Comparison of ENCODE assay signal across 9 cellular contexts in the genomic region with DNA sequence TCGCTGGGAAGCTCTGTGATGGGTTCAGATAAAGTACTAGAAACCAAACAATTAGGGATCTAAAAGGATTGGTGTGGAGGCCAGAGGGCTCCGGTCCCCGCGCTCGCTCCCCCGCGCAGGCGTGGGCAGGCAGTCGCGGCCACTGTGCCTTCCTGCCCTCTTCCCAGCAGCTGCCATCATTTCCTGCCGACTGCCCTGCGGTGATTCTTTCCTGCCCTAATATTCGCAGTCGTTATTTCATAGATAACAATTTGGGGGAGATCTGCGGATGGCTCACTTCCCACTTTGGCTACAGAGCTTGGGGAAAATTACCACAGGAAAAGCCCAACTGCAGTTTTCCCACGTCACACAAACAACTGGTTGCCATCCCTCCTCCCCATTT. TPM values are rescaled to one million over a fixed set of nuclear protein-coding genes. Genes with fewer than 3 reads are reported as not detected.
A peak's percentile ranks its signal among the peaks of the same experiment; 100 is the strongest.
DNase-seq lines count a peak whose midpoint lies in the region; ATAC-seq and TF ChIP-seq lines count a peak whose summit lies in the region.
"Had no signal": no experiment of that assay in that cellular context is flagged by ENCODE, and none has a peak within 500 bp of the region (broad histone marks: within the 10 kb centered on the region; RNA-seq: fewer than 3 reads in every experiment).

No MANE protein-coding gene starts in this region.

- H3K79me2 ChIP-seq in SK-N-SH (ENCODE audit: insufficient read depth): no peaks in the 10 kb centered on the region

- TF ChIP-seq POLR2A in tibial nerve (IDR thresholded peaks at IDR 0.05): no peak

- TF ChIP-seq RAD21 in SK-N-SH (IDR thresholded peaks at IDR 0.05; ENCODE audit: low read length): no peak

- H3K27me3 ChIP-seq in SK-N-SH (ENCODE audit: insufficient read depth) (peaks cover 28% of the 10 kb centered on the region), tibial nerve (peaks cover 0 to 44% of the 10 kb centered on the region in 2 donors)

- H2AFZ ChIP-seq in SK-N-SH (ENCODE audit: low read depth): peak overlapping the region; percentile 61

- peak overlapping the region in 1 of 2 experiments; percentile 94; a peak in 2 of 4 replicates for H3K27ac ChIP-seq in SK-N-SH (ENCODE audit: low read depth in 2 of 2, low read length in 1 of 2)
- peak overlapping the region; percentile 51 to 82 for H3K27ac ChIP-seq in coronary artery
- no peak overlapping the region for H3K27ac ChIP-seq in mesodermal cell (ENCODE audit: low read depth, low read length, severe bottlenecking)
- peak overlapping the region; percentile 36 to 82 (median 72) for H3K27ac ChIP-seq in tibial nerve

- H3K4me3 ChIP-seq in SK-N-SH (ENCODE audit: low read depth in 2 of 2, low read length in 1 of 2) (peak overlapping the region; percentile 53 to 57), coronary artery (peak overlapping the region; percentile 79), mesodermal cell (ENCODE audit: extremely low read depth, insufficient read depth, low read length, poor library complexity, severe bottlenecking) (peak overlapping the region; percentile 47), tibial nerve (peak overlapping the region; percentile 28 to 59 (median 42))

- no peaks in the 10 kb centered on the region for H4K20me1 ChIP-seq in SK-N-SH (ENCODE audit: insufficient read depth)

- H3K4me1 ChIP-seq in SK-N-SH (ENCODE audit: control insufficient read depth in 1 of 2, insufficient read depth in 2 of 2, low read depth in 1 of 2, low read length in 1 of 2) (peaks cover 0 to 8% of the 10 kb centered on the region in 2 experiments; a peak in 2 of 4 replicates), mesodermal cell (ENCODE audit: control insufficient read depth, insufficient read depth, low read length, poor library complexity, severe bottlenecking) (no peaks in the 10 kb centered on the region), tibial nerve (peaks cover 0 to 35% (median 8%) of the 10 kb centered on the region in 4 donors)

- H3K36me3 ChIP-seq in SK-N-SH (replicated peaks in 1 of 2; ENCODE audit: control insufficient read depth in 1 of 2, insufficient read depth in 2 of 2, low read length in 1 of 2) (no peaks in the 10 kb centered on the region), mesodermal cell (ENCODE audit: control insufficient read depth, insufficient read depth, low read length) (no peaks in the 10 kb centered on the region), tibial nerve (no peaks in the 10 kb centered on the region)

- no peak overlapping the region for H3K9ac ChIP-seq in SK-N-SH

- H3F3A ChIP-seq in SK-N-SH (replicated peaks; ENCODE audit: insufficient read depth): peaks cover 5% of the 10 kb centered on the region

- peak; percentile 65 for DNase-seq in SK-N-SH
- no peak for DNase-seq in coronary artery (ENCODE audit: low spot score)
- DNase-seq in tibial nerve (ENCODE audit: low spot score in 2 of 2): no peak
- DNase-seq in NK-92 treated with Interleukin-12 subunit alpha and Interleukin-12 subunit beta, amount 100 ng/mL, for 24 hours (lab: John Stamatoyannopoulos, UW): no peak
- no peak for DNase-seq in epidermal melanocyte (ENCODE audit: insufficient read length, low spot score)

- CTCF ChIA-PET in SK-N-SH (lab: Yijun Ruan, JAX): interaction anchor here (0.9 to 9.6 kb wide), 10 partner anchors 11 to 1266 kb away, joined by 3 to 93 read pairs (median 4); a partner anchor contains a TSS

- POLR2A ChIA-PET in SK-N-SH (lab: Yijun Ruan, JAX): interaction anchor here (0.7 to 1.2 kb wide), 5 partner anchors 10 to 756 kb away, joined by 3 to 5 read pairs (median 4); no protein-coding TSS in a partner anchor

- H3K9me2 ChIP-seq in SK-N-SH: 0 out of 2 replicates have a peak, but pooled peaks cover 3% of the 10 kb centered on the region

- no peaks in the 10 kb centered on the region for H3K9me3 ChIP-seq in SK-N-SH
- no peaks in the 10 kb centered on the region for H3K9me3 ChIP-seq in mesodermal cell (ENCODE audit: control insufficient read depth, low read length)
- H3K9me3 ChIP-seq in tibial nerve: no peaks in the 10 kb centered on the region

- WGBS in SK-N-SH (ENCODE audit: low lambda C conversion rate): 5% methylated on average over 16 of the region's 16 CpGs
- WGBS in mesodermal cell (ENCODE audit: insufficient coverage in 2 of 2), 2 experiments: 2 to 11% methylated on average over 9 to 10 of the region's 16 CpGs
- 1 to 5% methylated on average over 16 of the region's 16 CpGs for whole genome bisulfite sequencing in tibial nerve, 2 donors

- TF ChIP-seq EP300 in SK-N-SH (IDR thresholded peaks at IDR 0.05; ENCODE audit: borderline replicate concordance in 1 of 2, low read depth in 1 of 2, low read length in 1 of 2): no peak
- TF ChIP-seq EP300 in tibial nerve (IDR thresholded peaks at IDR 0.05): peak in 1 of 2 donors; percentile 3

- H3K4me2 ChIP-seq in SK-N-SH: peak overlapping the region; percentile 76

- TF ChIP-seq CTCF in SK-N-SH (IDR thresholded peaks at IDR 0.05) (no peak), coronary artery (IDR thresholded peaks at IDR 0.05) (no peak), tibial nerve (IDR thresholded peaks at IDR 0.05) (no peak)

- ATAC-seq in SK-N-SH treated with all-trans-retinoic acid at 6 μM for 48 hours (no peak; the same call in 2 of the 3 replicates), GM19023 (IDR thresholded peaks at IDR 0.05; ENCODE audit: unreplicated experiment) (no peak)

TF ChIP-seq in SK-N-SH, 30 proteins besides CTCF, POLR2A, EP300 and RAD21:
- TF ChIP-seq POLR2AphosphoS5 (IDR thresholded peaks at IDR 0.05; ENCODE audit: low read depth, low read length) (no peak), NRF1 (IDR thresholded peaks at IDR 0.05; ENCODE audit: low read depth, low read length) (0 out of 2 replicates have a peak, but pooled peaks have one; percentile 44), GATA2 (CRISPR knock-in tag; IDR thresholded peaks at IDR 0.05) (peak; percentile 39; the same call in 1 of the 2 replicates)

TF ChIP-seq in SK-N-SH treated with all-trans-retinoic acid at 6 μM for 48 hours, 23 proteins besides CTCF, POLR2A, EP300 and RAD21 (continues in another document):
- no peak for TF ChIP-seq ZNF565 (CRISPR knock-in tag; conservative IDR thresholded peaks at IDR 0.05; ENCODE audit: low read depth)
- TF ChIP-seq, protein P1, sequence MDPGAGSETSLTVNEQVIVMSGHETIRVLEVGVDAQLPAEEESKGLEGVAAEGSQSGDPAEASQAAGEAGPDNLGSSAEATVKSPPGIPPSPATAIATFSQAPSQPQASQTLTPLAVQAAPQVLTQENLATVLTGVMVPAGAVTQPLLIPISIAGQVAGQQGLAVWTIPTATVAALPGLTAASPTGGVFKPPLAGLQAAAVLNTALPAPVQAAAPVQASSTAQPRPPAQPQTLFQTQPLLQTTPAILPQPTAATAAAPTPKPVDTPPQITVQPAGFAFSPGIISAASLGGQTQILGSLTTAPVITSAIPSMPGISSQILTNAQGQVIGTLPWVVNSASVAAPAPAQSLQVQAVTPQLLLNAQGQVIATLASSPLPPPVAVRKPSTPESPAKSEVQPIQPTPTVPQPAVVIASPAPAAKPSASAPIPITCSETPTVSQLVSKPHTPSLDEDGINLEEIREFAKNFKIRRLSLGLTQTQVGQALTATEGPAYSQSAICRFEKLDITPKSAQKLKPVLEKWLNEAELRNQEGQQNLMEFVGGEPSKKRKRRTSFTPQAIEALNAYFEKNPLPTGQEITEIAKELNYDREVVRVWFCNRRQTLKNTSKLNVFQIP (CRISPR knock-in tag; IDR thresholded peaks at IDR 0.05; ENCODE audit: borderline replicate concordance, low read depth): no peak
- TF ChIP-seq, protein P2, sequence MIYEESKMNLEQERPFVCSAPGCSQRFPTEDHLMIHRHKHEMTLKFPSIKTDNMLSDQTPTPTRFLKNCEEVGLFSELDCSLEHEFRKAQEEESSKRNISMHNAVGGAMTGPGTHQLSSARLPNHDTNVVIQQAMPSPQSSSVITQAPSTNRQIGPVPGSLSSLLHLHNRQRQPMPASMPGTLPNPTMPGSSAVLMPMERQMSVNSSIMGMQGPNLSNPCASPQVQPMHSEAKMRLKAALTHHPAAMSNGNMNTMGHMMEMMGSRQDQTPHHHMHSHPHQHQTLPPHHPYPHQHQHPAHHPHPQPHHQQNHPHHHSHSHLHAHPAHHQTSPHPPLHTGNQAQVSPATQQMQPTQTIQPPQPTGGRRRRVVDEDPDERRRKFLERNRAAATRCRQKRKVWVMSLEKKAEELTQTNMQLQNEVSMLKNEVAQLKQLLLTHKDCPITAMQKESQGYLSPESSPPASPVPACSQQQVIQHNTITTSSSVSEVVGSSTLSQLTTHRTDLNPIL (CRISPR knock-in tag; IDR thresholded peaks at IDR 0.05; ENCODE audit: low read depth): no peak
- TF ChIP-seq, protein P3, sequence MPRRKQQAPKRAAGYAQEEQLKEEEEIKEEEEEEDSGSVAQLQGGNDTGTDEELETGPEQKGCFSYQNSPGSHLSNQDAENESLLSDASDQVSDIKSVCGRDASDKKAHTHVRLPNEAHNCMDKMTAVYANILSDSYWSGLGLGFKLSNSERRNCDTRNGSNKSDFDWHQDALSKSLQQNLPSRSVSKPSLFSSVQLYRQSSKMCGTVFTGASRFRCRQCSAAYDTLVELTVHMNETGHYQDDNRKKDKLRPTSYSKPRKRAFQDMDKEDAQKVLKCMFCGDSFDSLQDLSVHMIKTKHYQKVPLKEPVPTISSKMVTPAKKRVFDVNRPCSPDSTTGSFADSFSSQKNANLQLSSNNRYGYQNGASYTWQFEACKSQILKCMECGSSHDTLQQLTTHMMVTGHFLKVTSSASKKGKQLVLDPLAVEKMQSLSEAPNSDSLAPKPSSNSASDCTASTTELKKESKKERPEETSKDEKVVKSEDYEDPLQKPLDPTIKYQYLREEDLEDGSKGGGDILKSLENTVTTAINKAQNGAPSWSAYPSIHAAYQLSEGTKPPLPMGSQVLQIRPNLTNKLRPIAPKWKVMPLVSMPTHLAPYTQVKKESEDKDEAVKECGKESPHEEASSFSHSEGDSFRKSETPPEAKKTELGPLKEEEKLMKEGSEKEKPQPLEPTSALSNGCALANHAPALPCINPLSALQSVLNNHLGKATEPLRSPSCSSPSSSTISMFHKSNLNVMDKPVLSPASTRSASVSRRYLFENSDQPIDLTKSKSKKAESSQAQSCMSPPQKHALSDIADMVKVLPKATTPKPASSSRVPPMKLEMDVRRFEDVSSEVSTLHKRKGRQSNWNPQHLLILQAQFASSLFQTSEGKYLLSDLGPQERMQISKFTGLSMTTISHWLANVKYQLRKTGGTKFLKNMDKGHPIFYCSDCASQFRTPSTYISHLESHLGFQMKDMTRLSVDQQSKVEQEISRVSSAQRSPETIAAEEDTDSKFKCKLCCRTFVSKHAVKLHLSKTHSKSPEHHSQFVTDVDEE (CRISPR knock-in tag; IDR thresholded peaks at IDR 0.05): no peak
- no peak for TF ChIP-seq RARB (CRISPR knock-in tag; IDR thresholded peaks at IDR 0.05)
- TF ChIP-seq ESRRG (CRISPR knock-in tag; IDR thresholded peaks at IDR 0.05): no peak
- TF ChIP-seq ZNF8 (CRISPR knock-in tag; IDR thresholded peaks at IDR 0.05): no peak

RNA-seq across cellular contexts. Expression of a gene that starts 2.2 kb away (rescaled TPM):
- 0.16 and 1.1 TPM in 2 replicates for polyA plus RNA-seq in SK-N-SH (2012; rRNA removed)
- polyA plus RNA-seq in SK-N-SH (2012; cell fraction: cytosol; rRNA removed): 0.75 and 0.94 TPM in 2 replicates
- 2.8 and 3.0 TPM in 2 replicates for polyA plus RNA-seq in SK-N-SH (2012; cell fraction: nucleus; rRNA removed)
- polyA plus RNA-seq in mesodermal cell (2013, experiment 1 of 2): 0.33 TPM
- polyA plus RNA-seq in mesodermal cell (2013, experiment 2 of 2): 0.46 TPM
- 10 to 100 TPM in 2 of 4 donors, 1 to 10 TPM in 2; 4.5 to 21.6 (median 9.8) TPM for total RNA-seq in tibial nerve
- polyA plus RNA-seq: BJ had no signal
